ENCODE assay signal across 1 cellular context in the genomic region with DNA sequence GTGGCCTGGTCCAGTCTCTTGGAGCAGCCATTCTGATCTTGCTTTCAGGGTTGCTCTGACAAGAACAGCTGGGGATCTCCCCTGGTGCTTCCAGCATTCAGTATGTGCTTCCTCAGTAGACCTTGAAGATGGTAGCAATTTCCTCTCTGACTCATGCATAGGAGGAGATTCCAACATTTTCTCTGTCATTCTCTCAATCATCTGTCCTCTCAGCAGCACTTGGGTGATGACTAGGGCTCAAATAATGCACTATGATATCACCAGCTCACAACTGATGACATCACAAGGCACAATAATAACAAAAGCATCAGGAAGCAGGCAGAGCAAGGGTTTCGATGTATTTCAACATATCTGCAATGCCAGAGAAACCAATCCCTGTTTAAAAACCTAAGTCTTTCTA.
TF ChIP-seq lines count a peak whose summit lies in the region.

No MANE protein-coding gene starts in this region.

TF ChIP-seq in SK-N-SH, 30 proteins besides CTCF, POLR2A, EP300 and RAD21 (continued from another document):
- TF ChIP-seq, protein P1, sequence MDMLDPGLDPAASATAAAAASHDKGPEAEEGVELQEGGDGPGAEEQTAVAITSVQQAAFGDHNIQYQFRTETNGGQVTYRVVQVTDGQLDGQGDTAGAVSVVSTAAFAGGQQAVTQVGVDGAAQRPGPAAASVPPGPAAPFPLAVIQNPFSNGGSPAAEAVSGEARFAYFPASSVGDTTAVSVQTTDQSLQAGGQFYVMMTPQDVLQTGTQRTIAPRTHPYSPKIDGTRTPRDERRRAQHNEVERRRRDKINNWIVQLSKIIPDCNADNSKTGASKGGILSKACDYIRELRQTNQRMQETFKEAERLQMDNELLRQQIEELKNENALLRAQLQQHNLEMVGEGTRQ (IDR thresholded peaks at IDR 0.05; ENCODE audit: borderline replicate concordance, low read depth, low read length): no peak
- TF ChIP-seq YY1 (IDR thresholded peaks at IDR 0.05; ENCODE audit: low read depth): peak; percentile 21; the same call in 1 of the 2 replicates
- TF ChIP-seq MEF2A (IDR thresholded peaks at IDR 0.05; ENCODE audit: borderline replicate concordance, low read depth): no peak
- peak; percentile 61; the same call in 1 of the 2 replicates for TF ChIP-seq ELF1 (IDR thresholded peaks at IDR 0.05)
- TF ChIP-seq TEAD4 (IDR thresholded peaks at IDR 0.05; ENCODE audit: borderline replicate concordance, insufficient read depth): peak; percentile 76
- TF ChIP-seq JUND (IDR thresholded peaks at IDR 0.05): peak; percentile 93
- TF ChIP-seq FOXJ3 (CRISPR knock-in tag; IDR thresholded peaks at IDR 0.05): no peak
- TF ChIP-seq, protein P2, sequence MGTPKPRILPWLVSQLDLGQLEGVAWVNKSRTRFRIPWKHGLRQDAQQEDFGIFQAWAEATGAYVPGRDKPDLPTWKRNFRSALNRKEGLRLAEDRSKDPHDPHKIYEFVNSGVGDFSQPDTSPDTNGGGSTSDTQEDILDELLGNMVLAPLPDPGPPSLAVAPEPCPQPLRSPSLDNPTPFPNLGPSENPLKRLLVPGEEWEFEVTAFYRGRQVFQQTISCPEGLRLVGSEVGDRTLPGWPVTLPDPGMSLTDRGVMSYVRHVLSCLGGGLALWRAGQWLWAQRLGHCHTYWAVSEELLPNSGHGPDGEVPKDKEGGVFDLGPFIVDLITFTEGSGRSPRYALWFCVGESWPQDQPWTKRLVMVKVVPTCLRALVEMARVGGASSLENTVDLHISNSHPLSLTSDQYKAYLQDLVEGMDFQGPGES (IDR thresholded peaks at IDR 0.05; ENCODE audit: low read depth, low read length): no peak
- TF ChIP-seq EZH2phosphoT487 (IDR thresholded peaks at IDR 0.05; ENCODE audit: borderline replicate concordance, low read depth): no peak
- no peak for TF ChIP-seq MXI1 (IDR thresholded peaks at IDR 0.05; ENCODE audit: low read depth, low read length)
- TF ChIP-seq POLR2AphosphoS5 (IDR thresholded peaks at IDR 0.05; ENCODE audit: low read depth, low read length): peak; percentile 49; the same call in 1 of the 2 replicates
- TF ChIP-seq, protein P3, sequence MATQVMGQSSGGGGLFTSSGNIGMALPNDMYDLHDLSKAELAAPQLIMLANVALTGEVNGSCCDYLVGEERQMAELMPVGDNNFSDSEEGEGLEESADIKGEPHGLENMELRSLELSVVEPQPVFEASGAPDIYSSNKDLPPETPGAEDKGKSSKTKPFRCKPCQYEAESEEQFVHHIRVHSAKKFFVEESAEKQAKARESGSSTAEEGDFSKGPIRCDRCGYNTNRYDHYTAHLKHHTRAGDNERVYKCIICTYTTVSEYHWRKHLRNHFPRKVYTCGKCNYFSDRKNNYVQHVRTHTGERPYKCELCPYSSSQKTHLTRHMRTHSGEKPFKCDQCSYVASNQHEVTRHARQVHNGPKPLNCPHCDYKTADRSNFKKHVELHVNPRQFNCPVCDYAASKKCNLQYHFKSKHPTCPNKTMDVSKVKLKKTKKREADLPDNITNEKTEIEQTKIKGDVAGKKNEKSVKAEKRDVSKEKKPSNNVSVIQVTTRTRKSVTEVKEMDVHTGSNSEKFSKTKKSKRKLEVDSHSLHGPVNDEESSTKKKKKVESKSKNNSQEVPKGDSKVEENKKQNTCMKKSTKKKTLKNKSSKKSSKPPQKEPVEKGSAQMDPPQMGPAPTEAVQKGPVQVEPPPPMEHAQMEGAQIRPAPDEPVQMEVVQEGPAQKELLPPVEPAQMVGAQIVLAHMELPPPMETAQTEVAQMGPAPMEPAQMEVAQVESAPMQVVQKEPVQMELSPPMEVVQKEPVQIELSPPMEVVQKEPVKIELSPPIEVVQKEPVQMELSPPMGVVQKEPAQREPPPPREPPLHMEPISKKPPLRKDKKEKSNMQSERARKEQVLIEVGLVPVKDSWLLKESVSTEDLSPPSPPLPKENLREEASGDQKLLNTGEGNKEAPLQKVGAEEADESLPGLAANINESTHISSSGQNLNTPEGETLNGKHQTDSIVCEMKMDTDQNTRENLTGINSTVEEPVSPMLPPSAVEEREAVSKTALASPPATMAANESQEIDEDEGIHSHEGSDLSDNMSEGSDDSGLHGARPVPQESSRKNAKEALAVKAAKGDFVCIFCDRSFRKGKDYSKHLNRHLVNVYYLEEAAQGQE (IDR thresholded peaks at IDR 0.05; ENCODE audit: low read depth, low read length): no peak
